14 cellular contexts compared by ENCODE assay signal in the genomic region with DNA sequence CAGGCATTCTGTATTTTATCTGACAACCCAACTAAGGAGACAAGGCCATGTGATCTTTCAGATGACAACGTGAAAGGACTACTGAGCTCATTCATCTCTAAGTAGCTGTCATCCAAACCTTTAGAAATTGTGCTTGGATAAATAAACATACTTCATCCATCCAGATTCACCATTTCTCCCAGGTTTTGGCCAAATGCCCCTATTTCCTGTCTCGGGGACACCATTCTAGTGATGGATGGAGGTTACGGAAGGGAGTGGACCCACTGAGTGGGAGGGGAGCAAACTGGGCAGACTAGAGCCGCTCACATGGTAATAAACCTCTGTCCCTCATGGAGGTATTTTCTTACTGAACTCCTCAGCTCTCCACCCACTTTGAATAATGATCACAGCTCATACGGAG.
DNase-seq lines count a peak whose midpoint lies in the region; ATAC-seq and TF ChIP-seq lines count a peak whose summit lies in the region.
"Had no signal": no experiment of that assay in that cellular context is flagged by ENCODE, and none has a peak within 500 bp of the region (broad histone marks: within the 10 kb centered on the region; RNA-seq: fewer than 3 reads in every experiment).

No MANE protein-coding gene starts in this region.

- H3K9me2 ChIP-seq in PC-9 (ENCODE audit: insufficient read depth): no peaks in the 10 kb centered on the region

- no peak overlapping the region for H3K4me3 Mint-ChIP-seq in CD4-positive, alpha-beta T cell
- H3K4me3 Mint-ChIP-seq: activated CD4-positive, alpha-beta memory T cell treated with anti-CD3 and anti-CD28 coated beads, Interleukin-2, amount 10 ng/mL, durations not matched to agents 7 days and 5 days had no signal

- H3K27ac Mint-ChIP-seq in CD4-positive, alpha-beta T cell: peak overlapping the region; percentile 12
- H3K27ac Mint-ChIP-seq: activated CD4-positive, alpha-beta memory T cell treated with anti-CD3 and anti-CD28 coated beads, Interleukin-2, amount 10 ng/mL, durations not matched to agents 7 days and 5 days had no signal

- no peaks in the 10 kb centered on the region for H3K36me3 Mint-ChIP-seq in CD4-positive, alpha-beta T cell (ENCODE audit: low read depth)

- no peak for TF ChIP-seq CTCF in CD4-positive, alpha-beta T cell (IDR thresholded peaks at IDR 0.05)
- TF ChIP-seq CTCF in PC-9 (conservative IDR thresholded peaks at IDR 0.05) (no peak), gastroesophageal sphincter (IDR thresholded peaks at IDR 0.05) (no peak)

- no peaks in the 10 kb centered on the region for H3K27me3 ChIP-seq in CD4-positive, alpha-beta T cell (ENCODE audit: control insufficient read depth, insufficient read depth, low read length)
- no peaks in the 10 kb centered on the region for H3K27me3 ChIP-seq in PC-9 (ENCODE audit: insufficient read depth, low read depth)
- H3K27me3 ChIP-seq in gastroesophageal sphincter: no peaks in the 10 kb centered on the region
- peaks cover 0 to 2% (median 0%) of the 10 kb centered on the region in 3 donors for H3K27me3 ChIP-seq in skeletal muscle tissue (ENCODE audit: control insufficient read depth in 3 of 3, insufficient read depth in 3 of 3, low read length in 3 of 3)

- no peak overlapping the region for H3K27ac ChIP-seq in CD4-positive, alpha-beta T cell (ENCODE audit: low read depth, low read length)
- H3K27ac ChIP-seq in PC-9 (peak overlapping the region; percentile 87), gastroesophageal sphincter (peak overlapping the region in 3 of 4 donors; percentile 67 to 84 (median 73)), skeletal muscle tissue (ENCODE audit: low read depth, low read length) (peak overlapping the region; percentile 42)
- H3K27ac ChIP-seq: RWPE1, thoracic aorta, WERI-Rb-1 had no signal

- H3F3A ChIP-seq in PC-9 (ENCODE audit: insufficient read depth, low read depth): peaks cover 28% of the 10 kb centered on the region

- H2AFZ ChIP-seq in PC-9: no peak overlapping the region

- H3K9me3 ChIP-seq in CD4-positive, alpha-beta T cell (ENCODE audit: control insufficient read depth, low read length): no peaks in the 10 kb centered on the region
- H3K9me3 ChIP-seq in PC-9 (ENCODE audit: insufficient read depth, low read depth) (no peaks in the 10 kb centered on the region), gastroesophageal sphincter (no peaks in the 10 kb centered on the region), skeletal muscle tissue (ENCODE audit: control insufficient read depth in 3 of 3, low read length in 3 of 3) (no peaks in the 10 kb centered on the region)
- H3K9me3 ChIP-seq: thoracic aorta had no signal

- CTCF ChIA-PET in CD4-positive, alpha-beta T cell (lab: Charles Lee): interaction anchor here (0.7 to 2.6 kb wide), 13 partner anchors 35 to 379 kb away, joined by 3 to 11 read pairs (median 3); no protein-coding TSS in a partner anchor
- CTCF ChIA-PET in PC-9 (lab: Charles Lee): interaction anchor here (0.5 kb wide), 1 partner anchor 126 kb away, joined by 3 read pairs; no protein-coding TSS in a partner anchor

- POLR2A ChIA-PET in CD4-positive, alpha-beta T cell (lab: Charles Lee): interaction anchor here (0.8 to 2.0 kb wide), 7 partner anchors 45 to 380 kb away, joined by 3 to 5 read pairs (median 3); no protein-coding TSS in a partner anchor
- POLR2A ChIA-PET in PC-9 (lab: Charles Lee; ENCODE audit: unreplicated experiment): no interaction called here

- no peak for DNase-seq in CD4-positive, alpha-beta T cell
- DNase-seq in PC-9: no peak
- no peak for DNase-seq in NCI-H1694 treated with DMSO at 0.1 percent for 48 hours (lab: John Stamatoyannopoulos, UW)
- DNase-seq in midbrain (lab: John Stamatoyannopoulos, UW): no peak
- no peak for DNase-seq in NCI-H1092 treated with DMSO at 0.1 percent for 48 hours (lab: John Stamatoyannopoulos, UW)
- DNase-seq: activated CD4-positive, alpha-beta memory T cell treated with anti-CD3 and anti-CD28 coated beads, Interleukin-2, amount 10 ng/mL, durations not matched to agents 7 days and 5 days; DMS79 treated with DMSO at 0.1 percent for 48 hours; NCI-H1105; WERI-Rb-1 had no signal

- peaks cover 36% of the 10 kb centered on the region for H3K4me1 ChIP-seq in PC-9 (replicated peaks; ENCODE audit: insufficient read depth)
- H3K4me1 ChIP-seq in gastroesophageal sphincter: peaks cover 9 to 30% (median 10%) of the 10 kb centered on the region in 3 donors
- peaks cover 0 to 11% (median 3%) of the 10 kb centered on the region in 3 donors for H3K4me1 ChIP-seq in skeletal muscle tissue (ENCODE audit: control insufficient read depth in 3 of 3, insufficient read depth in 3 of 3, low read length in 3 of 3)

- ATAC-seq in CD4-positive, alpha-beta T cell (ENCODE audit: poor library complexity): no peak
- no peak for ATAC-seq in gastroesophageal sphincter
- no peak for ATAC-seq in HG03108 (IDR thresholded peaks at IDR 0.05; ENCODE audit: unreplicated experiment)

- no TSS peak for BruUV-seq in PC-9 (replicated peaks; lab: Mats Ljungman, UMichigan)

- no peaks in the 10 kb centered on the region for H4K20me1 ChIP-seq in PC-9 (ENCODE audit: insufficient read depth)

- H3K4me3 ChIP-seq in PC-9 (peak overlapping the region; percentile 1; the same call in 1 of the 2 replicates), gastroesophageal sphincter (no peak overlapping the region), skeletal muscle tissue (ENCODE audit: low read length in 3 of 3) (no peak overlapping the region)

- H3K4me2 ChIP-seq in PC-9: peak overlapping the region; percentile 52

- H3K79me2 ChIP-seq in PC-9 (ENCODE audit: low read depth): no peaks in the 10 kb centered on the region

- no peak overlapping the region for H3K9ac ChIP-seq in skeletal muscle tissue (ENCODE audit: low read depth in 1 of 3, low read length in 3 of 3)

- no peaks in the 10 kb centered on the region for H3K27me3 Mint-ChIP-seq in CD4-positive, alpha-beta T cell

- WGBS in gastroesophageal sphincter (ENCODE audit: low coverage in 1 of 2), 2 donors: 17 to 23% methylated on average over 2 to 4 of the region's 5 CpGs

- no peaks in the 10 kb centered on the region for H3K36me3 ChIP-seq in PC-9 (ENCODE audit: low read depth)
- no peaks in the 10 kb centered on the region for H3K36me3 ChIP-seq in gastroesophageal sphincter
- H3K36me3 ChIP-seq in skeletal muscle tissue (ENCODE audit: control insufficient read depth in 3 of 3, insufficient read depth in 3 of 3, low read length in 3 of 3): no peaks in the 10 kb centered on the region
- H3K36me3 ChIP-seq: thoracic aorta had no signal

- peaks cover 26% of the 10 kb centered on the region for H3K4me1 Mint-ChIP-seq in CD4-positive, alpha-beta T cell (ENCODE audit: low read depth)

- H3K9me3 Mint-ChIP-seq in CD4-positive, alpha-beta T cell: no peaks in the 10 kb centered on the region

- TF ChIP-seq POLR2A in gastroesophageal sphincter (IDR thresholded peaks at IDR 0.05): no peak

- intact Hi-C loops in CD4-positive, alpha-beta T cell (cut with DNase I, micrococcal nuclease): loop anchor here (1.0 to 10.0 kb wide), 4 partner anchors 63 to 378 kb away; no protein-coding TSS in a partner anchor
- intact Hi-C loops in PC-9 (cut with micrococcal nuclease; ENCODE audit: unreplicated experiment): no loop called here

- TF ChIP-seq EP300 in gastroesophageal sphincter (IDR thresholded peaks at IDR 0.05): no peak
